Comparison of ENCODE assay signal across 9 cellular contexts in genomic region chr20:49711331-49711987, GRCh38. TPM values are rescaled to one million over a fixed set of nuclear protein-coding genes. Genes with fewer than 3 reads are reported as not detected.
DNase-seq lines count a peak whose midpoint lies in the region; ATAC-seq, FAIRE-seq and TF ChIP-seq lines count a peak whose summit lies in the region.
"Had no signal": no experiment of that assay in that cellular context is flagged by ENCODE, and none has a peak within 500 bp of the region (broad histone marks: within the 10 kb centered on the region; RNA-seq: fewer than 3 reads in every experiment).

No MANE protein-coding gene starts in this region.

- peak overlapping the region in 1 of 2 experiments; percentile 85; a peak in 1 of 4 replicates for H3K9ac ChIP-seq in K562 (ENCODE audit: insufficient read depth in 1 of 2, low read depth in 2 of 2, low read length in 2 of 2)

- no peak for TF ChIP-seq EP300 in K562 (IDR thresholded peaks at IDR 0.05; ENCODE audit: low read length)

- TF ChIP-seq POLR2A in K562 (conservative IDR thresholded peaks at IDR 0.05) (no peak), vagina (IDR thresholded peaks at IDR 0.05) (no peak)

- DNase-seq in left ventricle myocardium inferior (no peak), Right ventricle myocardium inferior (ENCODE audit: missing footprints) (no peak), K562 (ENCODE audit: extremely low read depth in 1 of 4, low spot score in 3 of 4) (no peak), vagina (ENCODE audit: extremely low spot score in 2 of 2) (no peak), posterior cingulate gyrus (no peak), GM10266 (ENCODE audit: extremely low spot score) (no peak), SHP77 treated with DMSO at 0.1 percent for 48 hours (lab: John Stamatoyannopoulos, UW) (no peak)
- DNase-seq: NCI-H774 had no signal

- H3K4me2 ChIP-seq in K562 (ENCODE audit: insufficient read depth, low read length), result peak overlapping the region; percentile 72

- 18% methylated on average over 3 of the region's 3 CpGs for WGBS in K562 (ENCODE audit: insufficient coverage, low coverage, missing lambda C conversion rate)

- H3K4me3 ChIP-seq in left ventricle myocardium inferior, result peak overlapping the region; percentile 97
- peak overlapping the region; percentile 78; the same call in 1 of the 2 replicates for H3K4me3 ChIP-seq in K562
- H3K4me3 ChIP-seq in mononuclear cell (ENCODE audit: low read length), result peak overlapping the region; percentile 89
- peak overlapping the region; percentile 95 for H3K4me3 ChIP-seq in vagina

- peak overlapping the region; percentile 96 for H3K27ac ChIP-seq in left ventricle myocardium inferior (replicated peaks)
- H3K27ac ChIP-seq in K562 (ENCODE audit: extremely low read depth, low read depth, low read length), result no peak overlapping the region
- H3K27ac ChIP-seq in vagina, result peak overlapping the region; percentile 90

- POLR2A ChIA-PET in K562 (lab: Yijun Ruan, JAX), result interaction anchor here (0.9 to 1.3 kb wide), 5 partner anchors 18 to 59 kb away, joined by 3 to 6 read pairs (median 4); no protein-coding TSS in a partner anchor

- H3K9me3 ChIP-seq in left ventricle myocardium inferior (replicated peaks) (no peaks in the 10 kb centered on the region), K562 (replicated peaks; ENCODE audit: control insufficient read depth, insufficient read depth, low read depth, low read length) (no peaks in the 10 kb centered on the region), mononuclear cell (ENCODE audit: low read depth, low read length) (no peaks in the 10 kb centered on the region), vagina (no peaks in the 10 kb centered on the region)

- H3K36me3 ChIP-seq in left ventricle myocardium inferior (no peaks in the 10 kb centered on the region), K562 (ENCODE audit: control insufficient read depth, insufficient read depth, low read length) (peaks cover 3% of the 10 kb centered on the region; the same call in 2 of the 3 replicates), vagina (no peaks in the 10 kb centered on the region)

- no peak overlapping the region for H2AFZ ChIP-seq in K562 (ENCODE audit: low read depth, low read length)

- no peak for TF ChIP-seq RAD21 in K562 (CRISPR knock-in tag; conservative IDR thresholded peaks at IDR 0.05 in 1 of 2, IDR thresholded peaks at IDR 0.05 in 1 of 2)

- ATAC-seq in Right ventricle myocardium inferior (no peak), K562 (no peak)

- CTCF ChIA-PET in K562 (lab: Yijun Ruan, JAX; ENCODE audit: low intra/inter-chr PET ratio), result interaction anchor here (0.5 kb wide), 1 partner anchor 758 kb away, joined by 5 read pairs; no protein-coding TSS in a partner anchor

- TSS peak; percentile 37 for BruUV-seq in K562 (replicated peaks; lab: Mats Ljungman, UMichigan)

- no peak for FAIRE-seq in K562 (lab: Jason Lieb, UNC)

- intact Hi-C loops in left ventricle myocardium inferior (cut with micrococcal nuclease), result no loop called here
- intact Hi-C loops in Right ventricle myocardium inferior (cut with DNase I), result loop anchor here (5.0 kb wide), 3 partner anchors 54 to 99 kb away; no protein-coding TSS in a partner anchor
- intact Hi-C loops in K562 (cut with micrococcal nuclease), result loop anchor here (5.0 to 10.0 kb wide), 2 partner anchors 56 to 103 kb away; partner anchors contain the start of gene SLC9A8
- intact Hi-C loops in vagina (cut with DNase I), result loop anchor here (5.0 kb wide), 1 partner anchor 99 kb away; no protein-coding TSS in a partner anchor
- intact Hi-C loops in posterior cingulate gyrus (cut with DNase I), result loop anchor here (5.0 kb wide), 3 partner anchors 61 to 176 kb away; no protein-coding TSS in a partner anchor

- peaks cover 7% of the 10 kb centered on the region; the same call in 1 of the 2 replicates for H4K20me1 ChIP-seq in K562 (replicated peaks; ENCODE audit: control insufficient read depth, insufficient read depth, low read length)

- peaks cover 76% of the 10 kb centered on the region for H3K4me1 ChIP-seq in left ventricle myocardium inferior
- H3K4me1 ChIP-seq in K562 (replicated peaks in 1 of 2; ENCODE audit: control insufficient read depth in 2 of 2, insufficient read depth in 2 of 2, low read length in 2 of 2), result peaks cover 24 to 31% of the 10 kb centered on the region in 2 experiments; a peak in 4 of 5 replicates
- H3K4me1 ChIP-seq in mononuclear cell (ENCODE audit: insufficient read depth, low read length), result peaks cover 57% of the 10 kb centered on the region
- H3K4me1 ChIP-seq in vagina, result peaks cover 51% of the 10 kb centered on the region

- TF ChIP-seq CTCF in left ventricle myocardium inferior (IDR thresholded peaks at IDR 0.05; ENCODE audit: borderline replicate concordance) (no peak), K562 (IDR thresholded peaks at IDR 0.05 in 2 of 3, conservative IDR thresholded peaks at IDR 0.05 in 1 of 3; ENCODE audit: insufficient read depth in 2 of 3, low read depth in 1 of 3, low read length in 3 of 3) (no peak), vagina (IDR thresholded peaks at IDR 0.05) (no peak), GM10266 (IDR thresholded peaks at IDR 0.05; ENCODE audit: control insufficient read depth, insufficient read depth, low read depth, missing control alignments) (no peak)

- peaks cover 69% of the 10 kb centered on the region for H3K79me2 ChIP-seq in K562 (ENCODE audit: control insufficient read depth, insufficient read depth, low read length)

- in situ Hi-C loops in K562 (cut with MboI), result no loop called here

- no peaks in the 10 kb centered on the region for H3K9me1 ChIP-seq in K562 (ENCODE audit: control insufficient read depth, insufficient read depth, low read length)

- no peaks in the 10 kb centered on the region for H3K27me3 ChIP-seq in left ventricle myocardium inferior (ENCODE audit: low read depth)
- H3K27me3 ChIP-seq in K562 (ENCODE audit: control insufficient read depth in 2 of 2, insufficient read depth in 2 of 2, low read length in 2 of 2), result no peaks in the 10 kb centered on the region
- H3K27me3 ChIP-seq in mononuclear cell (ENCODE audit: insufficient read depth, low read length), result no peaks in the 10 kb centered on the region
- H3K27me3 ChIP-seq in vagina, result no peaks in the 10 kb centered on the region

TF ChIP-seq in K562, 482 proteins besides CTCF, POLR2A, EP300 and RAD21:
- TF ChIP-seq DACH1 (IDR thresholded peaks at IDR 0.05; ENCODE audit: partially characterized antibody) (peak; percentile 37), HIVEP1 (CRISPR knock-in tag; IDR thresholded peaks at IDR 0.05) (no peak), MEIS2 (IDR thresholded peaks at IDR 0.05; ENCODE audit: partially characterized antibody) (peak; percentile 39), FOXK2 (conservative IDR thresholded peaks at IDR 0.05 in 1 of 2, IDR thresholded peaks at IDR 0.05 in 1 of 2; ENCODE audit: low read depth in 2 of 2) (peak; percentile 54 to 57; a peak in 2 of 4 replicates), FOXA3 (CRISPR knock-in tag; conservative IDR thresholded peaks at IDR 0.05 in 1 of 2, IDR thresholded peaks at IDR 0.05 in 1 of 2) (peak in 1 of 2 experiments; percentile 71; a peak in 2 of 4 replicates)

RNA-seq across cellular contexts. Expression of gene B4GALT5, which starts 2.2 kb away (rescaled TPM):
- total RNA-seq in left ventricle myocardium inferior (31.0 TPM), Right ventricle myocardium inferior (44.0 TPM), K562 (2014; rRNA removed) (8.5 and 9.6 TPM in 2 replicates), K562 (2014; rRNA removed; fragmentation: Illumina TruSeq; extraction: Trizol) (23.4 and 24.2 TPM in 2 replicates), K562 (2015; rRNA removed; fragmentation: Illumina TruSeq; extraction: Trizol) (24.1 and 25.4 TPM in 2 replicates), K562 (2021) (23.7 and 25.7 TPM in 2 replicates), mononuclear cell (16.0 TPM), vagina (17.9 TPM)
- total RNA-seq in K562 (2011; cell fraction: chromatin; rRNA removed; ENCODE audit: low replicate concordance), result 25.2 and 26.6 TPM in 2 replicates
- total RNA-seq in K562 (2011; cell fraction: nucleolus; rRNA removed), result 24.6 and 27.5 TPM in 2 replicates
- 39.2 and 61.3 TPM in 2 replicates for total RNA-seq in K562 (2011; cell fraction: nucleoplasm; rRNA removed)
- polyA plus RNA-seq in K562 (2011; rRNA removed) (22.2 and 32.4 TPM in 2 replicates), K562 (2014; fragmentation: Illumina TruSeq; extraction: Trizol) (30.9 and 32.6 TPM in 2 replicates), K562 (2014; fragmentation: Nextera tagmentation; extraction: Ambion mirVana) (10 to 100 TPM; 12.2 to 17.5 TPM), K562 (2014; rRNA removed) (16.4 and 20.0 TPM in 2 replicates)
- polyA plus RNA-seq in K562 (2011; cell fraction: cytosol; rRNA removed), result 23.3 and 23.6 TPM in 2 replicates
- 12.0 and 14.7 TPM in 2 replicates for polyA plus RNA-seq in K562 (2011; cell fraction: nucleus; rRNA removed)
- 10.9 and 18.2 TPM in 2 replicates for polyA plus RNA-seq in K562 (2012)
- 31.7 and 44.1 TPM in 2 replicates for polyA minus RNA-seq in K562 (2011; rRNA and poly(A)+ RNA removed)
- 17.4 and 24.1 TPM in 2 replicates for polyA minus RNA-seq in K562 (2011; cell fraction: cytosol; rRNA and poly(A)+ RNA removed)
- 5.0 and 6.2 TPM in 2 replicates for polyA minus RNA-seq in K562 (2011; cell fraction: nucleus; rRNA and poly(A)+ RNA removed)
